Comparison of ENCODE assay signal across 15 cellular contexts in the genomic region with DNA sequence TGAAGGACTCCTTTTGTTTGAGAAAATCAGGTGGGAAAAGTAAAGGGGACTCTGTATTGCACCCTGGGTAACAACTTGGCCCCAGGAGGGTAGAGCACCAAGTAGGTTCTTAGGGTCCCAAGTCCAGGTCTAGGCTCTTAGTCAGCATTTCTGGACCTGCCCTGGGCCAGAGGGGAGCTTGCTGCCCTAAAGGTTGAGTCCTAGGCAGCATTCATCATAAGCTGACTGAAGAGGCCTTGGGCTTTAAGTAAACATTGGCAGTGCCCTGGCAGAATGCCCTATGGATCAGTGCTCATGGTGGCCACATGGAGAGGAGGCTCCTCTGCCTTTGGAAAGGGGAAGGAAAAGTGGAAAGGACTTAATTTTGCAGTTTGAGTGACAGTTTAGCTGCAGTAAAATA.
DNase-seq lines count a peak whose midpoint lies in the region; ATAC-seq, FAIRE-seq and TF ChIP-seq lines count a peak whose summit lies in the region.
"Had no signal": no experiment of that assay in that cellular context is flagged by ENCODE, and none has a peak within 500 bp of the region (broad histone marks: within the 10 kb centered on the region; RNA-seq: fewer than 3 reads in every experiment).

No MANE protein-coding gene starts in this region.

- ATAC-seq in left lobe of liver: peak; percentile 51
- no peak for ATAC-seq in HG03095 (IDR thresholded peaks at IDR 0.05; ENCODE audit: unreplicated experiment)
- no peak for ATAC-seq in GM18505 (IDR thresholded peaks at IDR 0.05; ENCODE audit: unreplicated experiment)

- DNase-seq in NCI-H2196 (lab: John Stamatoyannopoulos, UW; ENCODE audit: unreplicated experiment) (peak; percentile 0), NCI-H2196 treated with DMSO at 0.1 percent for 48 hours (lab: John Stamatoyannopoulos, UW; ENCODE audit: unreplicated experiment) (no peak), NCI-H2029 (lab: John Stamatoyannopoulos, UW) (peak; percentile 82), left lobe of liver (ENCODE audit: low spot score) (no peak), small intestine (peak; percentile 32), RKO (ENCODE audit: low spot score) (no peak)
- DNase-seq: 8988T; CD8-positive, alpha-beta memory T cell; DMS79; H7 had no signal

- no peaks in the 10 kb centered on the region for H3K4me1 ChIP-seq in small intestine (ENCODE audit: control insufficient read depth in 2 of 2, insufficient read depth in 1 of 2, low read depth in 1 of 2, low read length in 1 of 2)
- H3K4me1 ChIP-seq: BLaER1 had no signal

- no peaks in the 10 kb centered on the region for H3K36me3 ChIP-seq in small intestine (ENCODE audit: control insufficient read depth in 2 of 2, insufficient read depth in 2 of 2, low read length in 2 of 2)
- H3K36me3 ChIP-seq: BLaER1 had no signal

- no peak overlapping the region for H3K27ac ChIP-seq in small intestine (ENCODE audit: low read depth in 1 of 2, low read length in 1 of 2)
- H3K27ac ChIP-seq: BLaER1 had no signal

- TF ChIP-seq POLR2A in GM18505 (IDR thresholded peaks at IDR 0.05; ENCODE audit: borderline replicate concordance, extremely low read depth, insufficient read depth, insufficient read length): no peak

- no peaks in the 10 kb centered on the region for H3K9me3 ChIP-seq in small intestine (ENCODE audit: control insufficient read depth, low read depth)
- H3K9me3 ChIP-seq: BLaER1 had no signal

- FAIRE-seq in small intestine (lab: Jason Lieb, UNC): no peak
- FAIRE-seq: GM12878 had no signal

- H3K27me3 ChIP-seq in small intestine (ENCODE audit: control insufficient read depth in 2 of 2, insufficient read depth in 2 of 2, low read length in 2 of 2): no peaks in the 10 kb centered on the region
- H3K27me3 ChIP-seq: BLaER1 had no signal

- H3K4me3 ChIP-seq in small intestine (ENCODE audit: low read depth in 1 of 2, low read length in 2 of 2): no peak overlapping the region
- H3K4me3 ChIP-seq: BLaER1, GM12878, GM23338 had no signal

Comparison
In these comparisons a context has a peak if more than half of its experiments do, and no peak if none do; other contexts are left out.
1. DNase-seq: peak in NCI-H2196 (single experiment), NCI-H2029 (single experiment) and small intestine (single experiment); none in NCI-H2196 treated with DMSO at 0.1 percent for 48 hours (single experiment), left lobe of liver (single experiment) and RKO (single experiment).